In the genomic region with DNA sequence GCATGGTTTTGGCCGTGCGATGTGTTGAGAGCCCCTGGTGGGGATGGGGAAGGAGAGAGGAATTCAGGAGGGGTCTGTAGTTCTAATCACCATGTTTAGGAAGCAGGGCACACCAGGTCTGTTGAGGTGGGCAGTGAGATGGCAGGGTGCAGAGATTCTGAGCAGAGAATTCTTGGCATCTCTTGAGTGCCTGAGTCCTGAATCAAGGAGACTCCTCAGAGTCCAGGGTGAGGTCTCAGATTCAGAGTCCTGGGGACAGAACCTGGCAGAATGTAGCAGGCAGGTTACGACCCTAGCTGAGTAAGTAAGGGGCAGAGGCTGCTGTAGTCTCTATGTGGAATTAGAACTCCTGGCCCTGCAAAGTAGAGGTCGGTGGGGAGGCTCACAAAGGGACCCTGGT, we compare ENCODE assay signal across 18 cellular contexts. TPM values are rescaled to one million over a fixed set of nuclear protein-coding genes. Genes with fewer than 3 reads are reported as not detected.
A peak's percentile ranks its signal among the peaks of the same experiment; 100 is the strongest.
DNase-seq lines count a peak whose midpoint lies in the region; TF ChIP-seq lines count a peak whose summit lies in the region.
"Had no signal": no experiment of that assay in that cellular context is flagged by ENCODE, and none has a peak within 500 bp of the region (broad histone marks: within the 10 kb centered on the region; RNA-seq: fewer than 3 reads in every experiment).

No MANE protein-coding gene starts in this region.

- DNase-seq in EH (ENCODE audit: low read depth): peak; percentile 36
- DNase-seq in adipocyte (ENCODE audit: low read depth): no peak
- no peak for DNase-seq in mesenchymal stem cell
- DNase-seq in stomach: no peak
- DNase-seq in SKM-1 (lab: John Stamatoyannopoulos, UW; ENCODE audit: unreplicated experiment): no peak
- DNase-seq in globus pallidus (ENCODE audit: low spot score): no peak
- DNase-seq in C1 segment of cervical spinal cord (lab: John Stamatoyannopoulos, UW): no peak
- no peak for DNase-seq in inferior parietal cortex (ENCODE audit: extremely low spot score)
- DNase-seq: activated CD4-positive, CD25-positive, alpha-beta regulatory T cell; activated gamma-delta T cell; anterior cingulate cortex; erythroblast; GDM1; Kasumi-1; mesendoderm; NK-92 treated with Interleukin-12 subunit alpha and Interleukin-12 subunit beta, amount 100 ng/mL, for 24 hours; nucleus accumbens had no signal

- H3K4me1 ChIP-seq in adipocyte (ENCODE audit: control insufficient read depth, insufficient read depth, low read length): peaks cover 50% of the 10 kb centered on the region
- peaks cover 12% of the 10 kb centered on the region for H3K4me1 ChIP-seq in mesenchymal stem cell (ENCODE audit: control insufficient read depth, insufficient read depth, low read depth, low read length)
- peaks cover 32 to 70% (median 51%) of the 10 kb centered on the region in 4 donors for H3K4me1 ChIP-seq in stomach
- H3K4me1 ChIP-seq: HAP-1 had no signal

- 91% methylated on average over 2 of the region's 4 CpGs for WGBS in mesenchymal stem cell
- 51 to 62% (median 55%) methylated on average over 3 to 4 of the region's 4 CpGs for WGBS in stomach, 5 donors

- H3K27ac ChIP-seq in mesenchymal stem cell (ENCODE audit: low read length, poor library complexity, severe bottlenecking) (no peak overlapping the region), stomach (peak overlapping the region in 4 of 5 donors; percentile 67 to 97 (median 74))

- H3K4me2 ChIP-seq in mesenchymal stem cell (ENCODE audit: low read length, poor library complexity, severe bottlenecking): no peak overlapping the region

- no peak overlapping the region for H2BK15ac ChIP-seq in mesenchymal stem cell (ENCODE audit: low read depth, poor library complexity, severe bottlenecking)

- H3K79me1 ChIP-seq in mesenchymal stem cell (replicated peaks; ENCODE audit: low read length, poor library complexity, severe bottlenecking): peaks cover 19% of the 10 kb centered on the region

- H2AK5ac ChIP-seq in mesenchymal stem cell (ENCODE audit: low read length, severe bottlenecking): no peak overlapping the region

- H3K18ac ChIP-seq in mesenchymal stem cell (ENCODE audit: low read depth in 1 of 2, low read length in 2 of 2): no peak overlapping the region

- H3K14ac ChIP-seq in mesenchymal stem cell (ENCODE audit: low read length in 2 of 2): no peak overlapping the region

- H2BK5ac ChIP-seq in mesenchymal stem cell (ENCODE audit: low read depth, low read length, poor library complexity, severe bottlenecking): no peak overlapping the region

- H4K91ac ChIP-seq in mesenchymal stem cell (ENCODE audit: low read length): no peak overlapping the region

- H3K9ac ChIP-seq in adipocyte (ENCODE audit: low read length) (no peak overlapping the region), mesenchymal stem cell (ENCODE audit: low read length) (peak overlapping the region; percentile 44)

- H2BK12ac ChIP-seq in mesenchymal stem cell (ENCODE audit: low read length in 2 of 2): no peak overlapping the region

- intact Hi-C loops in stomach (cut with DNase I; ENCODE audit: low total_unique reads): no loop called here

- no peaks in the 10 kb centered on the region for H3K9me3 ChIP-seq in adipocyte (ENCODE audit: control insufficient read depth, low read length)
- peaks cover 5% of the 10 kb centered on the region for H3K9me3 ChIP-seq in mesenchymal stem cell (ENCODE audit: control insufficient read depth, low read length)
- no peaks in the 10 kb centered on the region for H3K9me3 ChIP-seq in stomach
- H3K9me3 ChIP-seq: HAP-1 had no signal

- no peak for TF ChIP-seq EP300 in stomach (IDR thresholded peaks at IDR 0.05)

- H2AFZ ChIP-seq in mesenchymal stem cell (ENCODE audit: low read depth, low read length): no peak overlapping the region

- no peak for TF ChIP-seq POLR2A in stomach (IDR thresholded peaks at IDR 0.05)

- peaks cover 8% of the 10 kb centered on the region for H3K36me3 ChIP-seq in adipocyte (ENCODE audit: control insufficient read depth, insufficient read depth, low read length, severe bottlenecking)
- H3K36me3 ChIP-seq in mesenchymal stem cell (ENCODE audit: control insufficient read depth in 1 of 2, insufficient read depth in 2 of 2, low read depth in 1 of 2, low read length in 2 of 2): peaks cover 3 to 18% of the 10 kb centered on the region in 2 experiments
- peaks cover 0 to 4% (median 0%) of the 10 kb centered on the region in 4 donors for H3K36me3 ChIP-seq in stomach
- H3K36me3 ChIP-seq: HAP-1 had no signal

- no peak overlapping the region for H4K8ac ChIP-seq in mesenchymal stem cell (ENCODE audit: low read length)

- H3K23ac ChIP-seq in mesenchymal stem cell (ENCODE audit: low read length in 2 of 2): no peak overlapping the region

- peak overlapping the region in 1 of 2 experiments; percentile 13 for H3K4ac ChIP-seq in mesenchymal stem cell (ENCODE audit: low read depth in 1 of 2, low read length in 2 of 2)

- no peak for TF ChIP-seq CTCF in stomach (IDR thresholded peaks at IDR 0.05)

- no peak overlapping the region for H2BK120ac ChIP-seq in mesenchymal stem cell (ENCODE audit: low read depth, low read length)

- H3K27me3 ChIP-seq in adipocyte (replicated peaks; ENCODE audit: control insufficient read depth, insufficient read depth, low read length): no peaks in the 10 kb centered on the region
- H3K27me3 ChIP-seq in mesenchymal stem cell (ENCODE audit: control insufficient read depth in 1 of 2, insufficient read depth in 1 of 2, low read length in 2 of 2): no peaks in the 10 kb centered on the region
- H3K27me3 ChIP-seq in stomach: no peaks in the 10 kb centered on the region

- H3K4me3 ChIP-seq in adipocyte (ENCODE audit: low read length): peak overlapping the region; percentile 1
- H3K4me3 ChIP-seq in mesenchymal stem cell (ENCODE audit: insufficient read depth in 1 of 2, low read depth in 1 of 2, low read length in 2 of 2): no peak overlapping the region
- no peak overlapping the region for H3K4me3 ChIP-seq in stomach
- H3K4me3 ChIP-seq: HAP-1 had no signal

RNA-seq across cellular contexts. Expression of gene PARVA, which starts 12.9 kb away (rescaled TPM):
- polyA plus RNA-seq in mesenchymal stem cell (2013, experiment 1 of 2): 109 TPM
- 110 TPM for polyA plus RNA-seq in mesenchymal stem cell (2013, experiment 2 of 2)
- total RNA-seq in stomach: 100 to 1,000 TPM in 1 of 5 donors, 10 to 100 TPM in 4; 42.9 to 116 (median 54.8) TPM
- 10 to 100 TPM; 18.8 to 31.5 (median 26.3) TPM for polyA plus RNA-seq in stomach
